10 cellular contexts compared by ENCODE assay signal in genomic region chr18:12403601-12404506, GRCh38. TPM values are rescaled to one million over a fixed set of nuclear protein-coding genes. Genes with fewer than 3 reads are reported as not detected.
DNase-seq lines count a peak whose midpoint lies in the region; ATAC-seq and TF ChIP-seq lines count a peak whose summit lies in the region.
"Had no signal": no experiment of that assay in that cellular context is flagged by ENCODE, and none has a peak within 500 bp of the region (broad histone marks: within the 10 kb centered on the region; RNA-seq: fewer than 3 reads in every experiment).

No MANE protein-coding gene starts in this region.

- DNase-seq in GM03348 (ENCODE audit: low spot score): peak; percentile 79
- peak; percentile 40 for DNase-seq in pulmonary artery endothelial cell (ENCODE audit: low read depth, low spot score)
- no peak for DNase-seq in stomach
- DNase-seq in NCI-H446 treated with DMSO at 0.1 percent for 48 hours (lab: John Stamatoyannopoulos, UW): no peak
- DNase-seq: NCI-H345 had no signal

- H3K4me3 ChIP-seq in OCI-LY3 (ENCODE audit: low read length) (no peak overlapping the region), stomach (no peak overlapping the region)
- H3K4me3 ChIP-seq: ovary had no signal

- H3K27ac ChIP-seq in OCI-LY3 (ENCODE audit: low read length) (no peak overlapping the region), stomach (no peak overlapping the region)
- H3K27ac ChIP-seq: ovary had no signal

- WGBS in stomach, 5 donors: 51 to 62% (median 61%) methylated on average over 6 of the region's 6 CpGs

- 0 out of 2 replicates have a peak overlapping the region, but pooled peaks have one; percentile 4 for H3K4me2 ChIP-seq in OCI-LY3 (ENCODE audit: low read length)

- no peak for ATAC-seq in GM21381 (IDR thresholded peaks at IDR 0.05; ENCODE audit: unreplicated experiment)
- no peak for ATAC-seq in GM21529 (IDR thresholded peaks at IDR 0.05; ENCODE audit: unreplicated experiment)

- no peak overlapping the region for H3K9ac ChIP-seq in OCI-LY3 (ENCODE audit: low read length)

- peak overlapping the region; percentile 24 for H3K27ac Mint-ChIP-seq in dendritic cell treated with granulocyte-macrophage colony-stimulating factor and Interleukin-4, amounts not matched to agents 40 ng/mL and 50 ng/mL, for 4 days

- H3K27me3 Mint-ChIP-seq in dendritic cell treated with granulocyte-macrophage colony-stimulating factor and Interleukin-4, amounts not matched to agents 40 ng/mL and 50 ng/mL, for 4 days: peaks cover 38% of the 10 kb centered on the region

- H3K36me3 ChIP-seq in OCI-LY3 (replicated peaks; ENCODE audit: low read depth, low read length): no peaks in the 10 kb centered on the region
- H3K36me3 ChIP-seq in stomach: no peaks in the 10 kb centered on the region
- H3K36me3 ChIP-seq: ovary had no signal

- TF ChIP-seq CTCF in OCI-LY3 (IDR thresholded peaks at IDR 0.05; ENCODE audit: low read depth, low read length) (no peak), stomach (IDR thresholded peaks at IDR 0.05) (no peak)

- peaks cover 16% of the 10 kb centered on the region for H3K4me1 ChIP-seq in OCI-LY3 (ENCODE audit: low read length)
- H3K4me1 ChIP-seq in stomach: peaks cover 0 to 22% (median 13%) of the 10 kb centered on the region in 4 donors

- intact Hi-C loops in dendritic cell treated with granulocyte-macrophage colony-stimulating factor and Interleukin-4, amounts not matched to agents 40 ng/mL and 50 ng/mL, for 4 days (cut with micrococcal nuclease): no loop called here
- intact Hi-C loops in stomach (cut with DNase I; ENCODE audit: low total_unique reads): no loop called here

- 0 out of 2 replicates have a peak overlapping the region, but pooled peaks have one; percentile 14 for H2AFZ ChIP-seq in OCI-LY3 (ENCODE audit: low read depth, low read length)

- TF ChIP-seq POLR2A in stomach (IDR thresholded peaks at IDR 0.05): no peak

- H4K20me1 ChIP-seq in OCI-LY3 (ENCODE audit: insufficient read depth, low read length): no peaks in the 10 kb centered on the region

- peaks cover 10% of the 10 kb centered on the region for H3K79me2 ChIP-seq in OCI-LY3 (ENCODE audit: low read length)

- H3K27me3 ChIP-seq in OCI-LY3 (ENCODE audit: low read depth, low read length): peaks cover 37% of the 10 kb centered on the region
- H3K27me3 ChIP-seq in stomach: peaks cover 0 to 36% (median 0%) of the 10 kb centered on the region in 3 donors
- H3K27me3 ChIP-seq: ovary had no signal

- no peaks in the 10 kb centered on the region for H3K9me3 Mint-ChIP-seq in dendritic cell treated with granulocyte-macrophage colony-stimulating factor and Interleukin-4, amounts not matched to agents 40 ng/mL and 50 ng/mL, for 4 days

- TF ChIP-seq EP300 in stomach (IDR thresholded peaks at IDR 0.05): no peak

- H3K36me3 Mint-ChIP-seq in dendritic cell treated with granulocyte-macrophage colony-stimulating factor and Interleukin-4, amounts not matched to agents 40 ng/mL and 50 ng/mL, for 4 days (ENCODE audit: low read depth): no peaks in the 10 kb centered on the region

- no peak overlapping the region for H3K4me3 Mint-ChIP-seq in dendritic cell treated with granulocyte-macrophage colony-stimulating factor and Interleukin-4, amounts not matched to agents 40 ng/mL and 50 ng/mL, for 4 days

- H3K4me1 Mint-ChIP-seq in dendritic cell treated with granulocyte-macrophage colony-stimulating factor and Interleukin-4, amounts not matched to agents 40 ng/mL and 50 ng/mL, for 4 days (ENCODE audit: low read depth): peaks cover 34% of the 10 kb centered on the region

- no peaks in the 10 kb centered on the region for H3K9me3 ChIP-seq in OCI-LY3 (ENCODE audit: insufficient read depth, low read length)
- H3K9me3 ChIP-seq in stomach: no peaks in the 10 kb centered on the region
- H3K9me3 ChIP-seq: ovary had no signal

RNA-seq across cellular contexts. Expression of gene PRELID3A, which starts 3.9 kb away (rescaled TPM):
- total RNA-seq in pulmonary artery endothelial cell (4.0 and 4.5 TPM in 2 replicates), stomach (1 to 10 TPM in 2 of 5 donors, not detected in 3; 1.3 to 1.8 TPM)
- 1 to 10 TPM; 1.2 to 2.8 (median 2.2) TPM for polyA plus RNA-seq in stomach

RNA-seq across cellular contexts. Expression of gene AFG3L2, which starts 26.8 kb away (rescaled TPM):
- 46.7 and 50.6 TPM in 2 replicates for total RNA-seq in pulmonary artery endothelial cell
- 100 to 1,000 TPM in 2 of 5 donors, 10 to 100 TPM in 3; 36.2 to 144 (median 58.0) TPM for total RNA-seq in stomach
- polyA plus RNA-seq in stomach: 10 to 100 TPM; 21.7 to 29.9 (median 24.1) TPM

Comparison
In these comparisons a context has a peak if more than half of its experiments do, and no peak if none do; other contexts are left out.
1. DNase-seq: peak in GM03348 (single experiment) and pulmonary artery endothelial cell (single experiment); none in stomach (single experiment) and NCI-H446 treated with DMSO at 0.1 percent for 48 hours (single experiment).